ENCODE assay signal across 25 cellular contexts in the genomic region with DNA sequence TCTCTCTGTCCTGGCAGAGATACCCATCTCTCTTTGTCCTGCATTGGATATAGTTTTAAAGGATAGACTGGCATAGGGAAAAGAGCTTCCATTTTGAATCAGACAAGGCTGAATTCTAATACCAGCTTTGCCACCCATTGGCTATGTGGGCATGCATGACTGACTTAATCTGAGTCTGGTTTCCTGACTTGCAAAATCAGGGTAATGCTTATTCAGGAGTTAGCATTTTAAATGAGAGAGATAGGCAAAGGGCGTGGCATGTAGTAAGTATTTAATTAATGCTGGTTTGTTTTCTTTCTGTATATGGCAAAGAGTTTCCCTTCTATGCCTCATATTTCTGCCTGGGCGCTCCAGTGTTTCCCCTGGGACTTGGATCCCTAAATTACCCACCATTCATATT.
"Had no signal": no experiment of that assay in that cellular context is flagged by ENCODE, and none has a peak within 500 bp of the region (broad histone marks: within the 10 kb centered on the region; RNA-seq: fewer than 3 reads in every experiment).

No MANE protein-coding gene starts in this region.

- H3K4me3 ChIP-seq: lung, pancreas, prostate gland, spleen, stomach, thoracic aorta, uterus had no signal

- H3K27me3 ChIP-seq: foreskin keratinocyte, pancreas, spleen, stomach, uterus had no signal

- H3K4me1 ChIP-seq: pancreas, prostate gland, spleen, stomach, uterus had no signal

- H3K36me3 Mint-ChIP-seq: naive B cell, type B pancreatic cell had no signal

- FAIRE-seq: colon, pancreas had no signal

- H3K9me3 Mint-ChIP-seq: type B pancreatic cell had no signal

- H3K4me3 Mint-ChIP-seq: naive B cell, nephron, type B pancreatic cell had no signal

- H3K4me1 Mint-ChIP-seq: naive B cell had no signal

- H3K27ac Mint-ChIP-seq: naive B cell, type B pancreatic cell had no signal

- H3K27ac ChIP-seq: pancreas, prostate gland, spleen, stomach, thoracic aorta, uterus had no signal

- DNase-seq: cerebellar nuclear complex; dermis blood vessel endothelial cell; foreskin keratinocyte; left colon; left ventricle myocardium superior; mesendoderm; naive B cell; occipital lobe; pancreas; retina; spleen; stimulated activated CD4-positive, alpha-beta T cell treated with anti-CD3 and anti-CD28 coated beads, Interleukin-15, amount 100 ng/mL, for 24 hours; stimulated activated CD4-positive, alpha-beta T cell treated with anti-CD3 and anti-CD28 coated beads, Interleukin-1b, Interleukin-23, amount 100 ng/mL, for 48 hours; stimulated activated CD4-positive, alpha-beta T cell treated with anti-CD3 and anti-CD28 coated beads, Interleukin-4, amount 100 ng/mL, for 4 hours; stimulated activated naive CD4-positive, alpha-beta T cell; stomach; substantia nigra; uterus had no signal

- H3K27me3 Mint-ChIP-seq: naive B cell had no signal

- H3K36me3 ChIP-seq: pancreas, prostate gland, spleen, stomach, thoracic aorta, uterus had no signal

- H3K9me3 ChIP-seq: pancreas, prostate gland, spleen, stomach, thoracic aorta, uterus had no signal

- ATAC-seq: foreskin keratinocyte, left ventricle myocardium superior, pancreas, sciatic nerve had no signal
